Comparison of ENCODE assay signal across 1 cellular context in the genomic region with DNA sequence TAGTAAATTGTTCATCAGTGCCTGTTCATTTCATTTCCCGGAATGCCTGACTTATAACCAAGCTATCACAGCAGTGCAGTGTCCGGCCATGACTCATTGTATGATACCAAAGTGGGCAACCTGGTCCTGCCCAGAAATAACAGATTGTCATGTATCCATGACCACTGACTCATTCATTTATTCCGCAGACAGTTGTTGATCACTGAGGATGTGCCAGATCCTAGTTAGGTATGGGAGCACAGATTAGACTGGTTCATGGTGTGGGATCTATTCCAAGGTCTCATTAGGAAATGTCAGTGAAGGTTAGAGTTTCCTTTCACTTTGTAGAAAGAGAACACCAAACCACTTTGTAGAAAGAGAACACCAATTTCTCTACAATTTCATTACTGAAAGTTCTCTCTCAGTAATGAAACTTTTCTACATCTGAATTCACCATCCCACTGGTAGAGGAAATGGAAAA.
TF ChIP-seq lines count a peak whose summit lies in the region.

No MANE protein-coding gene starts in this region.

TF ChIP-seq in SK-N-SH, 30 proteins besides CTCF, POLR2A, EP300 and RAD21 (continued from another document):
- TF ChIP-seq, protein P1, sequence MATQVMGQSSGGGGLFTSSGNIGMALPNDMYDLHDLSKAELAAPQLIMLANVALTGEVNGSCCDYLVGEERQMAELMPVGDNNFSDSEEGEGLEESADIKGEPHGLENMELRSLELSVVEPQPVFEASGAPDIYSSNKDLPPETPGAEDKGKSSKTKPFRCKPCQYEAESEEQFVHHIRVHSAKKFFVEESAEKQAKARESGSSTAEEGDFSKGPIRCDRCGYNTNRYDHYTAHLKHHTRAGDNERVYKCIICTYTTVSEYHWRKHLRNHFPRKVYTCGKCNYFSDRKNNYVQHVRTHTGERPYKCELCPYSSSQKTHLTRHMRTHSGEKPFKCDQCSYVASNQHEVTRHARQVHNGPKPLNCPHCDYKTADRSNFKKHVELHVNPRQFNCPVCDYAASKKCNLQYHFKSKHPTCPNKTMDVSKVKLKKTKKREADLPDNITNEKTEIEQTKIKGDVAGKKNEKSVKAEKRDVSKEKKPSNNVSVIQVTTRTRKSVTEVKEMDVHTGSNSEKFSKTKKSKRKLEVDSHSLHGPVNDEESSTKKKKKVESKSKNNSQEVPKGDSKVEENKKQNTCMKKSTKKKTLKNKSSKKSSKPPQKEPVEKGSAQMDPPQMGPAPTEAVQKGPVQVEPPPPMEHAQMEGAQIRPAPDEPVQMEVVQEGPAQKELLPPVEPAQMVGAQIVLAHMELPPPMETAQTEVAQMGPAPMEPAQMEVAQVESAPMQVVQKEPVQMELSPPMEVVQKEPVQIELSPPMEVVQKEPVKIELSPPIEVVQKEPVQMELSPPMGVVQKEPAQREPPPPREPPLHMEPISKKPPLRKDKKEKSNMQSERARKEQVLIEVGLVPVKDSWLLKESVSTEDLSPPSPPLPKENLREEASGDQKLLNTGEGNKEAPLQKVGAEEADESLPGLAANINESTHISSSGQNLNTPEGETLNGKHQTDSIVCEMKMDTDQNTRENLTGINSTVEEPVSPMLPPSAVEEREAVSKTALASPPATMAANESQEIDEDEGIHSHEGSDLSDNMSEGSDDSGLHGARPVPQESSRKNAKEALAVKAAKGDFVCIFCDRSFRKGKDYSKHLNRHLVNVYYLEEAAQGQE (IDR thresholded peaks at IDR 0.05; ENCODE audit: low read depth, low read length): 0 out of 2 replicates have a peak, but pooled peaks have one; percentile 31
- TF ChIP-seq RCOR1 (IDR thresholded peaks at IDR 0.05; ENCODE audit: low read length): no peak
- TF ChIP-seq, protein P2, sequence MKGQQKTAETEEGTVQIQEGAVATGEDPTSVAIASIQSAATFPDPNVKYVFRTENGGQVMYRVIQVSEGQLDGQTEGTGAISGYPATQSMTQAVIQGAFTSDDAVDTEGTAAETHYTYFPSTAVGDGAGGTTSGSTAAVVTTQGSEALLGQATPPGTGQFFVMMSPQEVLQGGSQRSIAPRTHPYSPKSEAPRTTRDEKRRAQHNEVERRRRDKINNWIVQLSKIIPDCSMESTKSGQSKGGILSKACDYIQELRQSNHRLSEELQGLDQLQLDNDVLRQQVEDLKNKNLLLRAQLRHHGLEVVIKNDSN (IDR thresholded peaks at IDR 0.05; ENCODE audit: borderline replicate concordance, low read depth): no peak
- TF ChIP-seq FOXJ3 (CRISPR knock-in tag; IDR thresholded peaks at IDR 0.05): no peak
- no peak for TF ChIP-seq SIN3A (IDR thresholded peaks at IDR 0.05; ENCODE audit: borderline replicate concordance, low read depth, low read length)
- TF ChIP-seq, protein P3, sequence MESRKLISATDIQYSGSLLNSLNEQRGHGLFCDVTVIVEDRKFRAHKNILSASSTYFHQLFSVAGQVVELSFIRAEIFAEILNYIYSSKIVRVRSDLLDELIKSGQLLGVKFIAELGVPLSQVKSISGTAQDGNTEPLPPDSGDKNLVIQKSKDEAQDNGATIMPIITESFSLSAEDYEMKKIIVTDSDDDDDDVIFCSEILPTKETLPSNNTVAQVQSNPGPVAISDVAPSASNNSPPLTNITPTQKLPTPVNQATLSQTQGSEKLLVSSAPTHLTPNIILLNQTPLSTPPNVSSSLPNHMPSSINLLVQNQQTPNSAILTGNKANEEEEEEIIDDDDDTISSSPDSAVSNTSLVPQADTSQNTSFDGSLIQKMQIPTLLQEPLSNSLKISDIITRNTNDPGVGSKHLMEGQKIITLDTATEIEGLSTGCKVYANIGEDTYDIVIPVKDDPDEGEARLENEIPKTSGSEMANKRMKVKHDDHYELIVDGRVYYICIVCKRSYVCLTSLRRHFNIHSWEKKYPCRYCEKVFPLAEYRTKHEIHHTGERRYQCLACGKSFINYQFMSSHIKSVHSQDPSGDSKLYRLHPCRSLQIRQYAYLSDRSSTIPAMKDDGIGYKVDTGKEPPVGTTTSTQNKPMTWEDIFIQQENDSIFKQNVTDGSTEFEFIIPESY (IDR thresholded peaks at IDR 0.05; ENCODE audit: borderline replicate concordance, low read depth): peak; percentile 10; the same call in 1 of the 2 replicates
- peak; percentile 88 for TF ChIP-seq NFIC (IDR thresholded peaks at IDR 0.05; ENCODE audit: borderline replicate concordance)
- peak; percentile 96 for TF ChIP-seq FOSL2 (IDR thresholded peaks at IDR 0.05; ENCODE audit: borderline replicate concordance, low read depth)
- peak; percentile 34; the same call in 1 of the 2 replicates for TF ChIP-seq MEF2A (IDR thresholded peaks at IDR 0.05; ENCODE audit: borderline replicate concordance, low read depth)
- no peak; the same call in 1 of the 2 replicates for TF ChIP-seq ELF1 (IDR thresholded peaks at IDR 0.05)
- TF ChIP-seq RFX5 (IDR thresholded peaks at IDR 0.05; ENCODE audit: low read length): no peak
- TF ChIP-seq EZH2phosphoT487 (IDR thresholded peaks at IDR 0.05; ENCODE audit: borderline replicate concordance, low read depth): no peak
